In genomic region chr2:44688442-44689124, GRCh38 we compare ENCODE assay signal across 8 cellular contexts.
"Had no signal": no experiment of that assay in that cellular context is flagged by ENCODE, and none has a peak within 500 bp of the region (broad histone marks: within the 10 kb centered on the region; RNA-seq: fewer than 3 reads in every experiment).

No MANE protein-coding gene starts in this region.

- FAIRE-seq: H1, H54, HTR-8/SVneo had no signal

- H3K4me2 ChIP-seq: GM23338, KMS-11 had no signal

- H3K4me3 ChIP-seq: GM23338 had no signal

- H2AFZ ChIP-seq: GM23338 had no signal

- DNase-seq: H9, HCEC 1CT, KBM-7 had no signal

- ATAC-seq: GM23338 had no signal

- H3K27ac ChIP-seq: KMS-11 had no signal

- H3K9ac ChIP-seq: KMS-11 had no signal
